ENCODE assay signal across 2 cellular contexts in genomic region chr9:129610193-129610472, GRCh38.
TF ChIP-seq lines count a peak whose summit lies in the region.

No MANE protein-coding gene starts in this region.

TF ChIP-seq in GM12878, 131 proteins besides CTCF, POLR2A, EP300 and RAD21:
- no peak for TF ChIP-seq MTA3 (IDR thresholded peaks at IDR 0.05; ENCODE audit: borderline replicate concordance, low read length)
- no peak for TF ChIP-seq MEF2B (IDR thresholded peaks at IDR 0.05; ENCODE audit: partially characterized antibody, poor library complexity, severe bottlenecking)
- TF ChIP-seq SIN3A (IDR thresholded peaks at IDR 0.05; ENCODE audit: low read depth, low read length) = no peak
- no peak for TF ChIP-seq IRF3 (IDR thresholded peaks at IDR 0.05)
- no peak for TF ChIP-seq USF1 (IDR thresholded peaks at IDR 0.05; ENCODE audit: borderline replicate concordance, extremely low read length, insufficient read depth, low read depth, low read length)

TF ChIP-seq in liver, 16 proteins besides CTCF, POLR2A, EP300 and RAD21:
- TF ChIP-seq FOXA2 (IDR thresholded peaks at IDR 0.05) (no peak), EGR1 (IDR thresholded peaks at IDR 0.05; ENCODE audit: low read depth in 2 of 2) (no peak), HNF4A (conservative IDR thresholded peaks at IDR 0.05) (no peak), JUND (IDR thresholded peaks at IDR 0.05) (no peak), FOXA1 (IDR thresholded peaks at IDR 0.05) (no peak), SP1 (IDR thresholded peaks at IDR 0.05) (no peak), GABPA (IDR thresholded peaks at IDR 0.05 in 1 of 2, conservative IDR thresholded peaks at IDR 0.05 in 1 of 2) (no peak), ZBTB33 (IDR thresholded peaks at IDR 0.05) (no peak), MAX (IDR thresholded peaks at IDR 0.05) (no peak), TAF1 (conservative IDR thresholded peaks at IDR 0.05) (no peak), HNF4G (IDR thresholded peaks at IDR 0.05) (no peak)
